ENCODE assay signal across 10 cellular contexts in the genomic region with DNA sequence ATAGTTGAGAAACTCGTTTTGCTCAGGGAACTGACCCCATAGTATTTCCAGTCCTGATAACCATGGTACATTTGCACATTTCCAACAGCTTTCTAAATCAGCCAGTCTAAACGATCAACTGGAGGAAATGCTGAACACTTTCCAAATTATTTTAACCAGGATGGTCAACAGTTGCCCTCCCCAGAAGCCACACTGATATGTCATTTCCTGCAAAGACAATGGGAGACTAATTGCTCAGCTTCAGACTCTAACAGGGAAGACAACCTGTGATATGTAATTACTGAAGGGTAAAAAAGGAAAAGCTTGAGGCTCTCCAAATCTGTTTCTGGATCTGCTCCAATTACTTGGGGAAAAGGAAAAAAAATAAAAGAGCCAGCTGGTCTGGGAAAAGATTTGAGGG.
DNase-seq lines count a peak whose midpoint lies in the region; ATAC-seq and TF ChIP-seq lines count a peak whose summit lies in the region.
"Had no signal": no experiment of that assay in that cellular context is flagged by ENCODE, and none has a peak within 500 bp of the region (broad histone marks: within the 10 kb centered on the region; RNA-seq: fewer than 3 reads in every experiment).

No MANE protein-coding gene starts in this region.

- no peak overlapping the region for H3K4me3 ChIP-seq in fibroblast of the aortic adventitia (ENCODE audit: low read depth, low read length)

- DNase-seq in Right ventricle myocardium superior = no peak
- no peak for DNase-seq in Right ventricle myocardium inferior (ENCODE audit: missing footprints)
- DNase-seq in fibroblast of the aortic adventitia (ENCODE audit: low read depth) = peak; percentile 67
- no peak for DNase-seq in posterior cingulate gyrus
- no peak for DNase-seq in NCI-H1436 treated with DMSO at 0.1 percent for 48 hours (lab: John Stamatoyannopoulos, UW)
- no peak for DNase-seq in T-helper 1 cell
- DNase-seq: activated effector memory CD4-positive, alpha-beta T cell treated with anti-CD3 and anti-CD28 coated beads, Interleukin-2, amount 50 U/mL, for 16 hours; H7 had no signal

- H3K27me3 Mint-ChIP-seq in stimulated activated memory B cell treated with anti-CD40 and anti-IgM and Interleukin-4, amounts not matched to agents 10 μg/mL and 1 μg/mL and 100 μg/mL, for 72 hours = no peaks in the 10 kb centered on the region

- no peaks in the 10 kb centered on the region for H3K4me1 Mint-ChIP-seq in stimulated activated memory B cell treated with anti-CD40 and anti-IgM and Interleukin-4, amounts not matched to agents 10 μg/mL and 1 μg/mL and 100 μg/mL, for 72 hours

- no peak for TF ChIP-seq CTCF in fibroblast of the aortic adventitia (IDR thresholded peaks at IDR 0.05; ENCODE audit: insufficient read depth, low read length)

- peaks cover 23% of the 10 kb centered on the region for H3K36me3 Mint-ChIP-seq in stimulated activated memory B cell treated with anti-CD40 and anti-IgM and Interleukin-4, amounts not matched to agents 10 μg/mL and 1 μg/mL and 100 μg/mL, for 72 hours

- peaks cover 3% of the 10 kb centered on the region for H3K9me3 Mint-ChIP-seq in stimulated activated memory B cell treated with anti-CD40 and anti-IgM and Interleukin-4, amounts not matched to agents 10 μg/mL and 1 μg/mL and 100 μg/mL, for 72 hours

- intact Hi-C loops in Right ventricle myocardium superior (cut with DNase I) = no loop called here
- intact Hi-C loops in Right ventricle myocardium inferior (cut with DNase I) = loop anchor here (5.0 kb wide), 1 partner anchor 72 kb away; no protein-coding TSS in a partner anchor
- intact Hi-C loops in posterior cingulate gyrus (cut with DNase I) = no loop called here

- ATAC-seq in Right ventricle myocardium superior (ENCODE audit: poor library complexity) (peak; percentile 29), Right ventricle myocardium inferior (no peak)
- ATAC-seq in stimulated activated memory B cell treated with anti-CD40 and anti-IgM and Interleukin-4, amounts not matched to agents 10 μg/mL and 1 μg/mL and 100 μg/mL, for 72 hours = no peak

- H3K4me3 Mint-ChIP-seq in stimulated activated memory B cell treated with anti-CD40 and anti-IgM and Interleukin-4, amounts not matched to agents 10 μg/mL and 1 μg/mL and 100 μg/mL, for 72 hours = no peak overlapping the region

- peak overlapping the region; percentile 15 for H3K27ac Mint-ChIP-seq in stimulated activated memory B cell treated with anti-CD40 and anti-IgM and Interleukin-4, amounts not matched to agents 10 μg/mL and 1 μg/mL and 100 μg/mL, for 72 hours

TF ChIP-seq in PFSK-1, 5 proteins besides CTCF, POLR2A, EP300 and RAD21:
- no peak for TF ChIP-seq SIN3A (IDR thresholded peaks at IDR 0.05; ENCODE audit: borderline replicate concordance, insufficient read depth, low read length)
- no peak for TF ChIP-seq FOXP2 (optimal IDR thresholded peaks at IDR 0.05; ENCODE audit: borderline replicate concordance, extremely low read depth, extremely low read length, insufficient read depth)
- TF ChIP-seq POLR2AphosphoS5 (IDR thresholded peaks at IDR 0.05; ENCODE audit: low read depth, low read length) = 0 out of 2 replicates have a peak, but pooled peaks have one; percentile 28
